8 cellular contexts compared by ENCODE assay signal in genomic region chr13:87671824-87672603, GRCh38. TPM values are rescaled to one million over a fixed set of nuclear protein-coding genes. Genes with fewer than 3 reads are reported as not detected.
A peak's percentile ranks its signal among the peaks of the same experiment; 100 is the strongest.
DNase-seq lines count a peak whose midpoint lies in the region; ATAC-seq, FAIRE-seq and TF ChIP-seq lines count a peak whose summit lies in the region.

No MANE protein-coding gene starts in this region.

- peaks cover 4% of the 10 kb centered on the region for H3K4me1 ChIP-seq in endothelial cell of umbilical vein (ENCODE audit: control insufficient read depth, extremely low read depth, insufficient read depth, low read length)

- ATAC-seq in GM21367 (IDR thresholded peaks at IDR 0.05; ENCODE audit: unreplicated experiment), result no peak
- no peak for ATAC-seq in GM18909 (IDR thresholded peaks at IDR 0.05; ENCODE audit: poor library complexity, unreplicated experiment)

- peak overlapping the region in 2 of 3 experiments; percentile 31 to 48 for H3K4me3 ChIP-seq in endothelial cell of umbilical vein (replicated peaks in 1 of 3; ENCODE audit: insufficient read depth in 1 of 3, low read depth in 1 of 3, low read length in 3 of 3)

- H3K9me1 ChIP-seq in endothelial cell of umbilical vein (replicated peaks; ENCODE audit: control insufficient read depth, extremely low read depth, insufficient read depth, low read length), result no peaks in the 10 kb centered on the region

- no peak overlapping the region for H3K27ac ChIP-seq in endothelial cell of umbilical vein (ENCODE audit: insufficient read depth, low read depth, low read length)

- no peaks in the 10 kb centered on the region for H3K79me2 ChIP-seq in endothelial cell of umbilical vein (ENCODE audit: control insufficient read depth, insufficient read depth, low read length)

- H3K36me3 Mint-ChIP-seq in nephron progenitor cell (ENCODE audit: low read depth), result peaks cover 18% of the 10 kb centered on the region

- H2AFZ ChIP-seq in endothelial cell of umbilical vein (ENCODE audit: low read depth, low read length), result peak overlapping the region; percentile 70

- POLR2A ChIA-PET in endothelial cell of umbilical vein (lab: Charles Lee), result no interaction called here

- H4K20me1 ChIP-seq in endothelial cell of umbilical vein (replicated peaks; ENCODE audit: control insufficient read depth, extremely low read depth, insufficient read depth, low read length), result no peaks in the 10 kb centered on the region

- peak overlapping the region; percentile 86 for H3K4me2 ChIP-seq in endothelial cell of umbilical vein (ENCODE audit: insufficient read depth, low read length)

- H3K27me3 ChIP-seq in endothelial cell of umbilical vein (ENCODE audit: control insufficient read depth in 2 of 2, insufficient read depth in 2 of 2, low read length in 2 of 2), result peaks cover 26 to 46% of the 10 kb centered on the region in 2 experiments

- peaks cover 35% of the 10 kb centered on the region for H3K4me1 Mint-ChIP-seq in nephron progenitor cell

- CTCF ChIA-PET in endothelial cell of umbilical vein (lab: Charles Lee), result interaction anchor here (1.0 kb wide), 1 partner anchor 11 kb away, joined by 5 read pairs; no protein-coding TSS in a partner anchor

- TF ChIP-seq CTCF in GM20000 (IDR thresholded peaks at IDR 0.05; ENCODE audit: extremely low read depth, missing control alignments) (no peak), endothelial cell of umbilical vein (IDR thresholded peaks at IDR 0.05; ENCODE audit: extremely low read depth in 1 of 2, insufficient read depth in 1 of 2, low read depth in 1 of 2, low read length in 2 of 2) (no peak), nephron progenitor cell (IDR thresholded peaks at IDR 0.05) (no peak)

- H3K9ac ChIP-seq in endothelial cell of umbilical vein (replicated peaks; ENCODE audit: extremely low read depth, insufficient read depth, low read length), result no peak overlapping the region

- peak; percentile 21 for DNase-seq in GM20000 (ENCODE audit: low spot score)
- peak; percentile 40 for DNase-seq in RPMI8226
- no peak for DNase-seq in endothelial cell of umbilical vein (ENCODE audit: low read depth, low spot score)
- DNase-seq in nephron progenitor cell, result peak; percentile 65
- DNase-seq in SHP77 treated with DMSO at 0.1 percent for 48 hours (lab: John Stamatoyannopoulos, UW), result no peak
- no peak for DNase-seq in T-helper 9 cell

- peak overlapping the region; percentile 94 for H3K27ac Mint-ChIP-seq in nephron progenitor cell

- peaks cover 37% of the 10 kb centered on the region for H3K27me3 Mint-ChIP-seq in nephron progenitor cell (ENCODE audit: low read depth, poor library complexity)

- intact Hi-C loops in endothelial cell of umbilical vein (cut with micrococcal nuclease), result no loop called here

- no peaks in the 10 kb centered on the region for H3K36me3 ChIP-seq in endothelial cell of umbilical vein (ENCODE audit: control insufficient read depth in 2 of 2, extremely low read depth in 1 of 2, insufficient read depth in 2 of 2, low read length in 2 of 2)

- no TSS peak for BruUV-seq in endothelial cell of umbilical vein (replicated peaks; lab: Mats Ljungman, UMichigan)

- TF ChIP-seq POLR2A in endothelial cell of umbilical vein (IDR thresholded peaks at IDR 0.05; ENCODE audit: low read depth, low read length), result no peak

- H3K9me3 ChIP-seq in endothelial cell of umbilical vein (replicated peaks; ENCODE audit: control insufficient read depth, insufficient read depth, low read length), result no peaks in the 10 kb centered on the region

- FAIRE-seq in endothelial cell of umbilical vein (lab: Jason Lieb, UNC), result no peak

- dilution Hi-C loops in endothelial cell of umbilical vein (cut with MboI; ENCODE audit: extremely low pct_ligation_motif_present, low sequenced_read_pairs), result no loop called here

- H3K9me3 Mint-ChIP-seq in nephron progenitor cell, result peaks cover 12% of the 10 kb centered on the region

- H3K4me3 Mint-ChIP-seq in nephron progenitor cell, result peak overlapping the region; percentile 97

TF ChIP-seq in endothelial cell of umbilical vein, 7 proteins besides CTCF, POLR2A, EP300 and RAD21:
- TF ChIP-seq GATA2 (IDR thresholded peaks at IDR 0.05; ENCODE audit: insufficient read depth, insufficient read length, low read depth, low read length), result no peak
- peak; percentile 59 for TF ChIP-seq EZH2 (IDR thresholded peaks at IDR 0.05; ENCODE audit: borderline replicate concordance, low read depth, low read length, severe bottlenecking)

RNA-seq across cellular contexts. Expression of gene SLITRK5, which starts 0.8 kb away (rescaled TPM):
- total RNA-seq in endothelial cell of umbilical vein, result 0.04 and 0.09 TPM in 2 replicates
- under 0.01 and 0.01 TPM in 2 replicates for polyA plus RNA-seq in endothelial cell of umbilical vein
- under 0.01 TPM in 2 replicates for polyA plus RNA-seq in endothelial cell of umbilical vein (2011; cell fraction: cytosol; rRNA removed)
- 0.01 TPM in 2 replicates for polyA plus RNA-seq in endothelial cell of umbilical vein (2011; cell fraction: nucleus; rRNA removed)
- not detected in 2 replicates for polyA plus RNA-seq in endothelial cell of umbilical vein (2012)
- 0.02 and 0.05 TPM in 2 replicates for polyA minus RNA-seq in endothelial cell of umbilical vein
- polyA minus RNA-seq in endothelial cell of umbilical vein (2011; cell fraction: cytosol; rRNA and poly(A)+ RNA removed), result 0.10 TPM
- not detected in 2 replicates for polyA minus RNA-seq in endothelial cell of umbilical vein (2011; cell fraction: nucleus; rRNA and poly(A)+ RNA removed)

Comparison
In these comparisons a context has a peak if more than half of its experiments do, and no peak if none do; other contexts are left out.
1. DNase-seq: peak in GM20000 (single experiment), RPMI8226 (single experiment) and nephron progenitor cell (single experiment); none in endothelial cell of umbilical vein (single experiment), SHP77 treated with DMSO at 0.1 percent for 48 hours (single experiment) and T-helper 9 cell (single experiment).